Comparison of ENCODE assay signal across 11 cellular contexts in genomic region chr14:36582011-36582873, GRCh38. TPM values are rescaled to one million over a fixed set of nuclear protein-coding genes. Genes with fewer than 3 reads are reported as not detected.
A peak's percentile ranks its signal among the peaks of the same experiment; 100 is the strongest.
DNase-seq lines count a peak whose midpoint lies in the region; ATAC-seq and TF ChIP-seq lines count a peak whose summit lies in the region.
"Had no signal": no experiment of that assay in that cellular context is flagged by ENCODE, and none has a peak within 500 bp of the region (broad histone marks: within the 10 kb centered on the region; RNA-seq: fewer than 3 reads in every experiment).

TSS of gene NKX2-8 (minus strand) at chr14:36582614. CDS start at chr14:36582389, 225 bp downstream.

- TF ChIP-seq CTCF in RWPE1 (conservative IDR thresholded peaks at IDR 0.05; ENCODE audit: low read depth) (no peak), CD14-positive monocyte (IDR thresholded peaks at IDR 0.05) (no peak)

- H3K27me3 Mint-ChIP-seq in stimulated activated naive B cell treated with anti-CD40 and anti-IgM and Interleukin-4, amounts not matched to agents 10 μg/mL and 1 μg/mL and 100 μg/mL, for 72 hours, result peaks cover 52 to 63% of the 10 kb centered on the region in 2 donors
- H3K27me3 Mint-ChIP-seq in CD14-positive monocyte (ENCODE audit: low read depth in 3 of 3), result peaks cover 77 to 87% (median 87%) of the 10 kb centered on the region in 3 donors

- peak within 1 kb of the TSS; percentile 89 for H3K27ac Mint-ChIP-seq in stimulated activated naive B cell treated with anti-CD40 and anti-IgM and Interleukin-4, amounts not matched to agents 10 μg/mL and 1 μg/mL and 100 μg/mL, for 72 hours
- H3K27ac Mint-ChIP-seq in CD14-positive monocyte, result no peak within 1 kb of the TSS
- H3K27ac Mint-ChIP-seq: dendritic cell treated with granulocyte-macrophage colony-stimulating factor and Interleukin-4, amounts not matched to agents 40 ng/mL and 50 ng/mL, for 4 days; HFFc6 had no signal

- no peaks in the 10 kb centered on the region for H3K9me3 ChIP-seq in iPS DF 6.9 (ENCODE audit: control insufficient read depth, insufficient read depth, low read length)

- CTCF ChIA-PET in RWPE1 (lab: Yijun Ruan, JAX), result no interaction called here

- peaks cover 91% of the 10 kb centered on the region for H3K27me3 ChIP-seq in iPS DF 6.9 (ENCODE audit: control insufficient read depth, insufficient read depth, low read length)

- H3K27ac ChIP-seq in RWPE1 (no peak within 1 kb of the TSS; the same call in 1 of the 2 replicates), iPS DF 6.9 (ENCODE audit: low read length) (no peak within 1 kb of the TSS)
- H3K27ac ChIP-seq: BLaER1 had no signal

- intact Hi-C loops in CD14-positive monocyte (cut with micrococcal nuclease), result no loop called here

- H3K4me3 Mint-ChIP-seq in stimulated activated naive B cell treated with anti-CD40 and anti-IgM and Interleukin-4, amounts not matched to agents 10 μg/mL and 1 μg/mL and 100 μg/mL, for 72 hours, result peak within 1 kb of the TSS; percentile 6 to 41
- peak within 1 kb of the TSS in 1 of 2 donors; percentile 71 for H3K4me3 Mint-ChIP-seq in CD14-positive monocyte
- H3K4me3 Mint-ChIP-seq: dendritic cell treated with granulocyte-macrophage colony-stimulating factor and Interleukin-4, amounts not matched to agents 40 ng/mL and 50 ng/mL, for 4 days; HFFc6 had no signal

- peaks cover 14% of the 10 kb centered on the region for H3K4me1 ChIP-seq in iPS DF 6.9 (ENCODE audit: control insufficient read depth, insufficient read depth, low read length)
- H3K4me1 ChIP-seq: BLaER1 had no signal

- POLR2A ChIA-PET in RWPE1 (lab: Yijun Ruan, JAX; ENCODE audit: low non-redundant PET), result no interaction called here

- WGBS in iPS DF 6.9 (ENCODE audit: insufficient coverage, insufficient read length), result no CpG with 5 or more reads among the region's 62 CpGs

- H3K4me1 Mint-ChIP-seq in stimulated activated naive B cell treated with anti-CD40 and anti-IgM and Interleukin-4, amounts not matched to agents 10 μg/mL and 1 μg/mL and 100 μg/mL, for 72 hours, result peaks cover 0 to 7% of the 10 kb centered on the region in 2 donors
- peaks cover 2% of the 10 kb centered on the region for H3K4me1 Mint-ChIP-seq in CD14-positive monocyte

- no peaks in the 10 kb centered on the region for H3K36me3 ChIP-seq in iPS DF 6.9 (ENCODE audit: control insufficient read depth, insufficient read depth, low read length)
- H3K36me3 ChIP-seq: BLaER1 had no signal

- peaks cover 0 to 1% of the 10 kb centered on the region in 2 donors for H3K9me3 Mint-ChIP-seq in stimulated activated naive B cell treated with anti-CD40 and anti-IgM and Interleukin-4, amounts not matched to agents 10 μg/mL and 1 μg/mL and 100 μg/mL, for 72 hours
- H3K9me3 Mint-ChIP-seq in CD14-positive monocyte, result peaks cover 0 to 28% (median 5%) of the 10 kb centered on the region in 7 donors
- H3K9me3 Mint-ChIP-seq: dendritic cell treated with granulocyte-macrophage colony-stimulating factor and Interleukin-4, amounts not matched to agents 40 ng/mL and 50 ng/mL, for 4 days; HFFc6 had no signal

- peak; percentile 39 for DNase-seq in NCI-H2107 (lab: John Stamatoyannopoulos, UW)
- DNase-seq in NCI-H2107 treated with DMSO at 0.1 percent for 48 hours (lab: John Stamatoyannopoulos, UW; ENCODE audit: unreplicated experiment), result no peak
- peak; percentile 45 for DNase-seq in RWPE1 (ENCODE audit: low spot score)
- DNase-seq in iPS DF 6.9 (ENCODE audit: low read depth, low spot score), result no peak
- no peak for DNase-seq in stimulated activated naive B cell treated with anti-CD40 and anti-IgM and Interleukin-4, amounts not matched to agents 10 μg/mL and 1 μg/mL and 100 μg/mL, for 72 hours
- no peak for DNase-seq in CD14-positive monocyte (ENCODE audit: low spot score)
- DNase-seq in amniotic stem cell (lab: John Stamatoyannopoulos, UW), result no peak
- DNase-seq in Kasumi-1 (lab: John Stamatoyannopoulos, UW), result no peak
- DNase-seq: HFFc6 had no signal

- H3K4me3 ChIP-seq in iPS DF 6.9 (ENCODE audit: low read length), result peak within 1 kb of the TSS; percentile 14; the same call in 1 of the 2 replicates
- H3K4me3 ChIP-seq: BLaER1 had no signal

- no peak for ATAC-seq in stimulated activated naive B cell treated with anti-CD40 and anti-IgM and Interleukin-4, amounts not matched to agents 10 μg/mL and 1 μg/mL and 100 μg/mL, for 72 hours (replicated peaks)

- H3K36me3 Mint-ChIP-seq in stimulated activated naive B cell treated with anti-CD40 and anti-IgM and Interleukin-4, amounts not matched to agents 10 μg/mL and 1 μg/mL and 100 μg/mL, for 72 hours, result peaks cover 0 to 1% of the 10 kb centered on the region in 2 donors
- no peaks in the 10 kb centered on the region for H3K36me3 Mint-ChIP-seq in CD14-positive monocyte

RNA-seq across cellular contexts. Expression of gene NKX2-8, which starts in this region (rescaled TPM):
- polyA plus RNA-seq in CD14-positive monocyte, result not detected

Comparison
In these comparisons a context has a peak if more than half of its experiments do, and no peak if none do; other contexts are left out.
1. DNase-seq: peak in NCI-H2107 (single experiment) and RWPE1 (single experiment); none in NCI-H2107 treated with DMSO at 0.1 percent for 48 hours (single experiment), iPS DF 6.9 (single experiment), stimulated activated naive B cell treated with anti-CD40 and anti-IgM and Interleukin-4, amounts not matched to agents 10 μg/mL and 1 μg/mL and 100 μg/mL, for 72 hours (single experiment), CD14-positive monocyte (single experiment), amniotic stem cell (single experiment) and Kasumi-1 (0 of 2).